ENCODE assay signal across 27 cellular contexts in genomic region chr1:170370087-170370486, GRCh38.
"Had no signal": no experiment of that assay in that cellular context is flagged by ENCODE, and none has a peak within 500 bp of the region (broad histone marks: within the 10 kb centered on the region; RNA-seq: fewer than 3 reads in every experiment).

No MANE protein-coding gene starts in this region.

- H3K27ac Mint-ChIP-seq: stimulated activated effector memory CD8-positive, alpha-beta T cell treated with anti-CD3 and anti-CD28 coated beads, Interleukin-12 subunit alpha, Interleukin-12 subunit beta, amount 100 ng/mL, for 72 hours; stimulated activated memory B cell treated with anti-CD40 and anti-IgM and Interleukin-4, amounts not matched to agents 10 μg/mL and 1 μg/mL and 100 μg/mL, for 72 hours; stimulated activated naive B cell treated with anti-CD40 and anti-IgM and Interleukin-4, amounts not matched to agents 10 μg/mL and 1 μg/mL and 100 μg/mL, for 72 hours; stimulated activated naive CD8-positive, alpha-beta T cell treated with anti-CD3 and anti-CD28 coated beads, Interleukin-15, amount 100 ng/mL, for 72 hours; stimulated activated naive CD8-positive, alpha-beta T cell treated with anti-CD3 and anti-CD28 coated beads, Interleukin-15, Interleukin-2, amounts not matched to agents 100 ng/mL and 50 ng/mL, for 24 hours had no signal

- ATAC-seq: stimulated activated effector memory CD8-positive, alpha-beta T cell treated with anti-CD3 and anti-CD28 coated beads, Interleukin-12 subunit alpha, Interleukin-12 subunit beta, amount 100 ng/mL, for 72 hours; stimulated activated naive B cell treated with anti-CD40 and anti-IgM and Interleukin-4, amounts not matched to agents 10 μg/mL and 1 μg/mL and 100 μg/mL, for 72 hours; stimulated activated naive CD8-positive, alpha-beta T cell treated with anti-CD3 and anti-CD28 coated beads, Interleukin-15, amount 100 ng/mL, for 72 hours; stimulated activated naive CD8-positive, alpha-beta T cell treated with anti-CD3 and anti-CD28 coated beads, Interleukin-15, Interleukin-2, amounts not matched to agents 100 U/mL and 50 U/mL, for 24 hours; upper lobe of right lung had no signal

- H3K27me3 Mint-ChIP-seq: stimulated activated memory B cell treated with anti-CD40 and anti-IgM and Interleukin-4, amounts not matched to agents 10 μg/mL and 1 μg/mL and 100 μg/mL, for 72 hours; stimulated activated naive B cell treated with anti-CD40 and anti-IgM and Interleukin-4, amounts not matched to agents 10 μg/mL and 1 μg/mL and 100 μg/mL, for 72 hours had no signal

- H3K4me1 Mint-ChIP-seq: stimulated activated effector memory CD8-positive, alpha-beta T cell treated with anti-CD3 and anti-CD28 coated beads, Interleukin-12 subunit alpha, Interleukin-12 subunit beta, amount 100 ng/mL, for 72 hours; stimulated activated memory B cell treated with anti-CD40 and anti-IgM and Interleukin-4, amounts not matched to agents 10 μg/mL and 1 μg/mL and 100 μg/mL, for 72 hours; stimulated activated naive B cell treated with anti-CD40 and anti-IgM and Interleukin-4, amounts not matched to agents 10 μg/mL and 1 μg/mL and 100 μg/mL, for 72 hours; stimulated activated naive CD8-positive, alpha-beta T cell treated with anti-CD3 and anti-CD28 coated beads, Interleukin-15, amount 100 ng/mL, for 72 hours had no signal

- H3K9me3 Mint-ChIP-seq: stimulated activated memory B cell treated with anti-CD40 and anti-IgM and Interleukin-4, amounts not matched to agents 10 μg/mL and 1 μg/mL and 100 μg/mL, for 72 hours had no signal

- H3K36me3 ChIP-seq: stomach, suprapubic skin, thoracic aorta, thyroid gland, tibial artery, tibial nerve, transverse colon, upper lobe of left lung, upper lobe of right lung, uterus, vagina had no signal

- H3K4me3 ChIP-seq: stomach, suprapubic skin, testis, thoracic aorta, thyroid gland, tibial artery, tibial nerve, transverse colon, upper lobe of left lung, upper lobe of right lung, uterus, vagina had no signal

- H3K4me3 Mint-ChIP-seq: stimulated activated effector memory CD8-positive, alpha-beta T cell treated with anti-CD3 and anti-CD28 coated beads, Interleukin-12 subunit alpha, Interleukin-12 subunit beta, amount 100 ng/mL, for 72 hours; stimulated activated memory B cell treated with anti-CD40 and anti-IgM and Interleukin-4, amounts not matched to agents 10 μg/mL and 1 μg/mL and 100 μg/mL, for 72 hours; stimulated activated naive B cell treated with anti-CD40 and anti-IgM and Interleukin-4, amounts not matched to agents 10 μg/mL and 1 μg/mL and 100 μg/mL, for 72 hours; stimulated activated naive CD8-positive, alpha-beta T cell treated with anti-CD3 and anti-CD28 coated beads, Interleukin-15, amount 100 ng/mL, for 72 hours; stimulated activated naive CD8-positive, alpha-beta T cell treated with anti-CD3 and anti-CD28 coated beads, Interleukin-15, Interleukin-2, amounts not matched to agents 100 ng/mL and 50 ng/mL, for 24 hours had no signal

- H3K27me3 ChIP-seq: stomach, suprapubic skin, testis, thyroid gland, tibial artery, tibial nerve, transverse colon, upper lobe of left lung, upper lobe of right lung, uterus, vagina had no signal

- H3K36me3 Mint-ChIP-seq: stimulated activated effector memory CD8-positive, alpha-beta T cell treated with anti-CD3 and anti-CD28 coated beads, Interleukin-12 subunit alpha, Interleukin-12 subunit beta, amount 100 ng/mL, for 72 hours; stimulated activated memory B cell treated with anti-CD40 and anti-IgM and Interleukin-4, amounts not matched to agents 10 μg/mL and 1 μg/mL and 100 μg/mL, for 72 hours; stimulated activated naive B cell treated with anti-CD40 and anti-IgM and Interleukin-4, amounts not matched to agents 10 μg/mL and 1 μg/mL and 100 μg/mL, for 72 hours had no signal

- H3K9me3 ChIP-seq: suprapubic skin, testis, thoracic aorta, thyroid gland, tibial artery, transverse colon, upper lobe of left lung, upper lobe of right lung, vagina had no signal

- H3K27ac ChIP-seq: stomach, suprapubic skin, testis, thoracic aorta, thyroid gland, tibial artery, tibial nerve, transverse colon, upper lobe of left lung, upper lobe of right lung, uterus, vagina had no signal

- DNase-seq: stimulated activated CD4-positive, alpha-beta T cell treated with anti-CD3 and anti-CD28 coated beads, Interleukin-2, amount 100 ng/mL, for 48 hours; stimulated activated CD4-positive, alpha-beta T cell treated with anti-CD3 and anti-CD28 coated beads, Interleukin-4, amount 100 ng/mL, for 1 hour; stimulated activated CD4-positive, alpha-beta T cell treated with anti-CD3 and anti-CD28 coated beads, Interleukin-4, amount 100 ng/mL, for 24 hours; stimulated activated CD4-positive, alpha-beta T cell treated with anti-CD3 and anti-CD28 coated beads, Interleukin-4, amount 100 ng/mL, for 4 hours; stimulated activated CD8-positive, alpha-beta memory T cell treated with anti-CD3 and anti-CD28 coated beads, Interleukin-4, amount 100 ng/mL, for 48 hours; stimulated activated naive B cell treated with anti-CD40 and anti-IgM and Interleukin-4, amounts not matched to agents 10 μg/mL and 1 μg/mL and 100 μg/mL, for 72 hours; stimulated activated naive CD4-positive, alpha-beta T cell; stimulated activated naive CD4-positive, alpha-beta T cell treated with Interleukin-2 at 50 U/mL for 16 hours; stimulated activated naive CD8-positive, alpha-beta T cell treated with anti-CD3 and anti-CD28 coated beads, Interleukin-15, amount 100 ng/mL, for 72 hours; stimulated activated naive CD8-positive, alpha-beta T cell treated with anti-CD3 and anti-CD28 coated beads, Interleukin-15, Interleukin-2, amounts not matched to agents 100 U/mL and 50 U/mL, for 24 hours; stomach; substantia nigra; testis; thyroid gland; tibial artery; transverse colon; trophoblast cell; upper lobe of right lung; uterus had no signal

- H3K4me1 ChIP-seq: stomach, suprapubic skin, thyroid gland, tibial nerve, transverse colon, upper lobe of left lung, upper lobe of right lung, uterus, vagina had no signal
